ENCODE assay signal across 8 cellular contexts in the genomic region with DNA sequence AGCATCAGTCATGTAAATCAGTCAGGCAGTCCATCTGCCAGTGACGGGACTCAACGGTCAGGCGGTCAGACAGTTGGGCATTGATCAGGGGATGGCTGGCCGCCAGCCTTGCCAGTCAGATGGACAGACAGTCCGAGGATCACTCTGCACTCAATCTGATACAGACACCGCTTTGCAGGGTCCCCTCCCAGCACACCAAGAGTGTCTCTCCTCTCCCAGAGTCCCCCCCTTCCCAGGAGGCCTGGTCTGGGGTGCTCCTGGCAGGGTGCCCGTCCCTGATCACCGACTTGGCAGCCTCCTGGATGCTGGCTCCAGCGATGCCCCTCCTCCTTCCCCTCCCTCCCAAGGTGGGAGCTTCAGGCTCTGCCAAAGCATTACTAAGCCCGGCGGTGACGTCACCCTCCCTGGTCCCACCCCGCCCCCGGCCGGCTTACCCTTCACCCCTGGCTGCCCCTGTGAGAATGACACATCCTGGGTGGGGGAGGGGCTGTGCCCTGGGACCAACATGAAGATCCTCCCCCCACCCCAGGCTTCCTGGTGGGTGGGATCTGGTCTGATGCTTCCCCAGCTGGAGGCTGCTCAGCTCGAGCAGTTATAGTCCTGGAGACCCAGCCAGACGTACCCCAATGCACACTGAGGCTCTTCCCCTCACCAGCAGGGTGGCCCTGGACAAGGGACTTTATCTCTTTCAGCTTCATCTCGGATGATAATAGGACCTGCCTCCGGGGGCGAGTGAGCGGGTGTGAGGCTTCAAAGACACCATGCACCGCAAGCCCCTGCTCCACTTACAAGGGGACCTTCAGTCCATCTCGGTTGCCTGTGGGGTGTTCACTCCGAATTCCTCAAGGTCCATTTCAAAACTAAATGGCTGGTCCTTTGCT.
A peak's percentile ranks its signal among the peaks of the same experiment; 100 is the strongest.
DNase-seq lines count a peak whose midpoint lies in the region; ATAC-seq and TF ChIP-seq lines count a peak whose summit lies in the region.

No MANE protein-coding gene starts in this region.

- H4K20me1 ChIP-seq in OCI-LY7 (ENCODE audit: insufficient read depth, low read length) = no peaks in the 10 kb centered on the region

- no peaks in the 10 kb centered on the region for H3K9me3 Mint-ChIP-seq in activated naive CD4-positive, alpha-beta T cell treated with anti-CD3 and anti-CD28 coated beads, Interleukin-2, amount 50 U/mL, for 72 hours
- no peaks in the 10 kb centered on the region for H3K9me3 Mint-ChIP-seq in activated naive CD4-positive, alpha-beta T cell treated with anti-CD3 and anti-CD28 coated beads for 36 hours
- no peaks in the 10 kb centered on the region for H3K9me3 Mint-ChIP-seq in nephron

- no TSS peak for BruUV-seq in OCI-LY7 (replicated peaks; lab: Mats Ljungman, UMichigan)

- no peak for TF ChIP-seq POLR2A in esophagus muscularis mucosa (IDR thresholded peaks at IDR 0.05; ENCODE audit: low read depth)

- H3K27ac ChIP-seq in OCI-LY7 (ENCODE audit: low read depth, low read length, poor library complexity, severe bottlenecking) = no peak overlapping the region
- H3K27ac ChIP-seq in esophagus muscularis mucosa (replicated peaks in 1 of 4) = no peak overlapping the region

- no peaks in the 10 kb centered on the region for H3K27me3 ChIP-seq in esophagus muscularis mucosa

- no peak for TF ChIP-seq EP300 in esophagus muscularis mucosa (IDR thresholded peaks at IDR 0.05)

- H3K4me2 ChIP-seq in OCI-LY7 (ENCODE audit: low read length) = no peak overlapping the region

- intact Hi-C loops in activated naive CD4-positive, alpha-beta T cell treated with anti-CD3 and anti-CD28 coated beads for 36 hours (cut with micrococcal nuclease) = no loop called here
- intact Hi-C loops in OCI-LY7 (cut with micrococcal nuclease; ENCODE audit: unreplicated experiment) = no loop called here
- intact Hi-C loops in esophagus muscularis mucosa (cut with DNase I) = no loop called here

- no peaks in the 10 kb centered on the region for H3K79me2 ChIP-seq in OCI-LY7 (ENCODE audit: insufficient read depth, low read depth, low read length)

- DNase-seq in activated naive CD4-positive, alpha-beta T cell treated with anti-CD3 and anti-CD28 coated beads, Interleukin-2, amount 50 U/mL, for 72 hours (ENCODE audit: low spot score in 2 of 2) = peak; percentile 1 to 51
- DNase-seq in activated naive CD4-positive, alpha-beta T cell treated with anti-CD3 and anti-CD28 coated beads for 36 hours = no peak
- DNase-seq in OCI-LY7 (ENCODE audit: low spot score) (peak; percentile 24), esophagus muscularis mucosa (ENCODE audit: extremely low spot score) (peak; percentile 92), NCI-H510A treated with DMSO at 0.1 percent for 48 hours (lab: John Stamatoyannopoulos, UW) (no peak)

- CTCF ChIA-PET in activated naive CD4-positive, alpha-beta T cell treated with anti-CD3 and anti-CD28 coated beads for 36 hours (lab: Charles Lee) = interaction anchor here (0.7 to 4.5 kb wide), 6 partner anchors 13 to 396 kb away, joined by 3 to 30 read pairs (median 4); no protein-coding TSS in a partner anchor
- CTCF ChIA-PET in OCI-LY7 (lab: Charles Lee; ENCODE audit: unreplicated experiment) = no interaction called here

- H3K4me3 ChIP-seq in OCI-LY7 (ENCODE audit: low read depth, low read length, poor library complexity, severe bottlenecking) = no peak overlapping the region
- H3K4me3 ChIP-seq in esophagus muscularis mucosa = no peak overlapping the region

- peaks cover 6% of the 10 kb centered on the region for H3K4me1 ChIP-seq in OCI-LY7 (ENCODE audit: insufficient read depth, low read length, poor library complexity, severe bottlenecking)
- H3K4me1 ChIP-seq in esophagus muscularis mucosa = peaks cover 25 to 38% (median 31%) of the 10 kb centered on the region in 4 donors

- no peaks in the 10 kb centered on the region for H3K9me3 ChIP-seq in OCI-LY7 (ENCODE audit: low read length)
- H3K9me3 ChIP-seq in esophagus muscularis mucosa = no peaks in the 10 kb centered on the region

- no peaks in the 10 kb centered on the region for H3K36me3 Mint-ChIP-seq in activated naive CD4-positive, alpha-beta T cell treated with anti-CD3 and anti-CD28 coated beads, Interleukin-2, amount 50 U/mL, for 72 hours
- H3K36me3 Mint-ChIP-seq in activated naive CD4-positive, alpha-beta T cell treated with anti-CD3 and anti-CD28 coated beads for 36 hours (ENCODE audit: low read depth) = no peaks in the 10 kb centered on the region
- no peaks in the 10 kb centered on the region for H3K36me3 Mint-ChIP-seq in nephron (ENCODE audit: low read depth)

- WGBS in esophagus muscularis mucosa = 29% methylated on average over 21 of the region's 24 CpGs

- no peaks in the 10 kb centered on the region for H3K9me2 ChIP-seq in OCI-LY7 (ENCODE audit: insufficient read depth, low read length)

- TF ChIP-seq CTCF in OCI-LY7 (conservative IDR thresholded peaks at IDR 0.05; ENCODE audit: low read length) (no peak), esophagus muscularis mucosa (IDR thresholded peaks at IDR 0.05) (no peak), nephron (IDR thresholded peaks at IDR 0.05; ENCODE audit: unreplicated experiment in 3 of 3) (no peak)

- no peak overlapping the region for H3K27ac Mint-ChIP-seq in activated naive CD4-positive, alpha-beta T cell treated with anti-CD3 and anti-CD28 coated beads, Interleukin-2, amount 50 U/mL, for 72 hours
- H3K27ac Mint-ChIP-seq in activated naive CD4-positive, alpha-beta T cell treated with anti-CD3 and anti-CD28 coated beads for 36 hours = no peak overlapping the region
- H3K27ac Mint-ChIP-seq in nephron = peak overlapping the region in 2 of 3 experiments; percentile 90 to 91

- peaks cover 11% of the 10 kb centered on the region for H3K4me1 Mint-ChIP-seq in activated naive CD4-positive, alpha-beta T cell treated with anti-CD3 and anti-CD28 coated beads for 36 hours (ENCODE audit: low read depth)
- H3K4me1 Mint-ChIP-seq in nephron = peaks cover 37% of the 10 kb centered on the region

- H2AFZ ChIP-seq in OCI-LY7 (ENCODE audit: low read length) = no peak overlapping the region

- peaks cover 2% of the 10 kb centered on the region for H3K27me3 Mint-ChIP-seq in activated naive CD4-positive, alpha-beta T cell treated with anti-CD3 and anti-CD28 coated beads for 36 hours (ENCODE audit: low read depth)
- H3K27me3 Mint-ChIP-seq in nephron (ENCODE audit: low read depth) = peaks cover 20% of the 10 kb centered on the region

- H3K36me3 ChIP-seq in OCI-LY7 (ENCODE audit: insufficient read depth, low read length) = no peaks in the 10 kb centered on the region
- no peaks in the 10 kb centered on the region for H3K36me3 ChIP-seq in esophagus muscularis mucosa

- POLR2A ChIA-PET in OCI-LY7 (lab: Charles Lee) = interaction anchor here (0.6 kb wide), 1 partner anchor 94 kb away, joined by 3 read pairs; no protein-coding TSS in a partner anchor

- peak in 1 of 2 donors; percentile 31 for ATAC-seq in activated naive CD4-positive, alpha-beta T cell treated with anti-CD3 and anti-CD28 coated beads, Interleukin-2, amount 50 U/mL, for 72 hours
- no peak for ATAC-seq in HG02798 (IDR thresholded peaks at IDR 0.05; ENCODE audit: poor library complexity, unreplicated experiment)
- no peak for ATAC-seq in HG03439 (IDR thresholded peaks at IDR 0.05; ENCODE audit: unreplicated experiment)

- no peak overlapping the region for H3K4me3 Mint-ChIP-seq in activated naive CD4-positive, alpha-beta T cell treated with anti-CD3 and anti-CD28 coated beads for 36 hours
- no peak overlapping the region for H3K4me3 Mint-ChIP-seq in nephron

Comparison
In these comparisons a context has a peak if more than half of its experiments do, and no peak if none do; other contexts are left out.
1. DNase-seq: peak in activated naive CD4-positive, alpha-beta T cell treated with anti-CD3 and anti-CD28 coated beads, Interleukin-2, amount 50 U/mL, for 72 hours (2 of 2), OCI-LY7 (single experiment) and esophagus muscularis mucosa (single experiment); none in activated naive CD4-positive, alpha-beta T cell treated with anti-CD3 and anti-CD28 coated beads for 36 hours (single experiment) and NCI-H510A treated with DMSO at 0.1 percent for 48 hours (single experiment).
2. H3K27ac Mint-ChIP-seq: peak in nephron (2 of 3); none in activated naive CD4-positive, alpha-beta T cell treated with anti-CD3 and anti-CD28 coated beads, Interleukin-2, amount 50 U/mL, for 72 hours (0 of 2) and activated naive CD4-positive, alpha-beta T cell treated with anti-CD3 and anti-CD28 coated beads for 36 hours (single experiment).